16 cellular contexts compared by ENCODE assay signal in genomic region chr10:80511984-80512634, GRCh38. TPM values are rescaled to one million over a fixed set of nuclear protein-coding genes. Genes with fewer than 3 reads are reported as not detected.
DNase-seq lines count a peak whose midpoint lies in the region; ATAC-seq and TF ChIP-seq lines count a peak whose summit lies in the region.
"Had no signal": no experiment of that assay in that cellular context is flagged by ENCODE, and none has a peak within 500 bp of the region (broad histone marks: within the 10 kb centered on the region; RNA-seq: fewer than 3 reads in every experiment).

No MANE protein-coding gene starts in this region.

- peaks cover 4 to 100% (median 84%) of the 10 kb centered on the region in 6 donors for H3K36me3 ChIP-seq in spleen
- H3K36me3 ChIP-seq in BE2C, result no peaks in the 10 kb centered on the region

- 88 to 93% (median 90%) methylated on average over 11 to 13 of the region's 13 CpGs for WGBS in spleen, 5 donors

- no peaks in the 10 kb centered on the region for H3K9me3 ChIP-seq in spleen
- no peaks in the 10 kb centered on the region for H3K9me3 ChIP-seq in BE2C
- H3K9me3 ChIP-seq: HAP-1 had no signal

- no peak overlapping the region for H3K4me3 ChIP-seq in spleen
- no peak overlapping the region for H3K4me3 ChIP-seq in BE2C (ENCODE audit: low read depth, low read length)
- H3K4me3 ChIP-seq: HAP-1, SK-N-MC had no signal

- TF ChIP-seq POLR2A in spleen (IDR thresholded peaks at IDR 0.05), result no peak

- ATAC-seq in activated T-cell treated with anti-CD3 and anti-CD28 coated beads, Interleukin-2, amount 50 U/mL, for 72 hours (replicated peaks in 1 of 2), result no peak
- ATAC-seq in effector memory CD8-positive, alpha-beta T cell (replicated peaks), result no peak
- ATAC-seq in GM21528 (IDR thresholded peaks at IDR 0.05; ENCODE audit: low FRiP score, unreplicated experiment) (no peak), HG03159 (IDR thresholded peaks at IDR 0.05; ENCODE audit: unreplicated experiment) (no peak)

- H3K4me1 Mint-ChIP-seq in activated T-cell treated with anti-CD3 and anti-CD28 coated beads, Interleukin-2, amount 50 U/mL, for 72 hours (ENCODE audit: low read depth), result peaks cover 29% of the 10 kb centered on the region
- peaks cover 16 to 22% of the 10 kb centered on the region in 2 donors for H3K4me1 Mint-ChIP-seq in effector memory CD8-positive, alpha-beta T cell (ENCODE audit: low read depth in 2 of 2)

- TF ChIP-seq CTCF in RWPE1 (conservative IDR thresholded peaks at IDR 0.05; ENCODE audit: low read depth) (no peak), spleen (IDR thresholded peaks at IDR 0.05 in 8 of 11, conservative IDR thresholded peaks at IDR 0.05 in 3 of 11) (no peak), BE2C (IDR thresholded peaks at IDR 0.05; ENCODE audit: low read depth, low read length) (no peak)

- peak overlapping the region; percentile 27; the same call in 1 of the 2 replicates for H3K27ac ChIP-seq in RWPE1
- no peak overlapping the region for H3K27ac ChIP-seq in spleen
- H3K27ac ChIP-seq: brain microvascular endothelial cell, SK-N-MC had no signal

- no peak for DNase-seq in activated T-cell treated with anti-CD3 and anti-CD28 coated beads, Interleukin-2, amount 50 U/mL, for 72 hours
- DNase-seq in activated T-cell treated with anti-CD3 and anti-CD28 coated beads for 4 hours, result no peak
- DNase-seq in RWPE1 (ENCODE audit: low spot score), result no peak
- DNase-seq in effector memory CD8-positive, alpha-beta T cell, result no peak
- peak; percentile 67 for DNase-seq in spleen
- no peak for DNase-seq in BE2C
- DNase-seq: brain microvascular endothelial cell; effector CD4-positive, alpha-beta T cell; KG1; NCI-H1105 treated with DMSO at 0.1 percent for 48 hours; NCI-H446 treated with DMSO at 0.1 percent for 48 hours; occipital lobe had no signal

- H3K27me3 ChIP-seq in spleen (replicated peaks in 1 of 7) (no peaks in the 10 kb centered on the region), BE2C (no peaks in the 10 kb centered on the region)
- H3K27me3 ChIP-seq: brain microvascular endothelial cell had no signal

- H3K9me3 Mint-ChIP-seq in activated T-cell treated with anti-CD3 and anti-CD28 coated beads, Interleukin-2, amount 50 U/mL, for 72 hours, result no peaks in the 10 kb centered on the region
- no peaks in the 10 kb centered on the region for H3K9me3 Mint-ChIP-seq in effector memory CD8-positive, alpha-beta T cell

- peaks cover 0 to 69% (median 41%) of the 10 kb centered on the region in 6 donors for H3K4me1 ChIP-seq in spleen
- H3K4me1 ChIP-seq in BE2C, result no peaks in the 10 kb centered on the region
- H3K4me1 ChIP-seq: HAP-1 had no signal

- CTCF ChIA-PET in RWPE1 (lab: Yijun Ruan, JAX), result interaction anchor here (0.6 to 0.9 kb wide), 2 partner anchors 44 to 68 kb away, joined by 4 to 8 read pairs; no protein-coding TSS in a partner anchor

- POLR2A ChIA-PET in RWPE1 (lab: Yijun Ruan, JAX; ENCODE audit: low non-redundant PET), result no interaction called here

- H3K27me3 Mint-ChIP-seq in activated T-cell treated with anti-CD3 and anti-CD28 coated beads, Interleukin-2, amount 50 U/mL, for 72 hours (ENCODE audit: low read depth), result no peaks in the 10 kb centered on the region
- H3K27me3 Mint-ChIP-seq in effector memory CD8-positive, alpha-beta T cell, result no peaks in the 10 kb centered on the region

- peaks cover 2 to 16% of the 10 kb centered on the region in 2 donors for H3K36me3 Mint-ChIP-seq in activated T-cell treated with anti-CD3 and anti-CD28 coated beads, Interleukin-2, amount 50 U/mL, for 72 hours (ENCODE audit: insufficient read depth in 2 of 2)
- peaks cover 92% of the 10 kb centered on the region for H3K36me3 Mint-ChIP-seq in effector memory CD8-positive, alpha-beta T cell (ENCODE audit: insufficient read depth)

- intact Hi-C loops in spleen (cut with DNase I; ENCODE audit: low total_unique reads), result no loop called here

- H3K27ac Mint-ChIP-seq in activated T-cell treated with anti-CD3 and anti-CD28 coated beads, Interleukin-2, amount 50 U/mL, for 72 hours, result peak overlapping the region; percentile 91
- peak overlapping the region; percentile 82 to 87 for H3K27ac Mint-ChIP-seq in effector memory CD8-positive, alpha-beta T cell

- H3K4me3 Mint-ChIP-seq in activated T-cell treated with anti-CD3 and anti-CD28 coated beads, Interleukin-2, amount 50 U/mL, for 72 hours, result no peak overlapping the region
- peak overlapping the region; percentile 4 to 36 for H3K4me3 Mint-ChIP-seq in effector memory CD8-positive, alpha-beta T cell

RNA-seq across cellular contexts. Expression of gene SH2D4B, which starts 25.6 kb away (rescaled TPM):
- under 1 TPM; 0.34 to 0.46 TPM for total RNA-seq in activated T-cell treated with anti-CD3 and anti-CD28 coated beads, Interleukin-2, amount 50 U/mL, for 72 hours
- total RNA-seq in spleen, result under 1 TPM in 5 of 7 donors, not detected in 2; 0.11 to 0.46 (median 0.21) TPM
- polyA plus RNA-seq in spleen, result under 1 TPM; 0.08 to 0.11 (median 0.10) TPM
- not detected for polyA plus RNA-seq in BE2C (2012; ENCODE audit: insufficient read depth, insufficient read length, low read depth)

RNA-seq across cellular contexts. Expression of gene TSPAN14, which starts 58.0 kb away (rescaled TPM):
- 10 to 100 TPM; 44.2 to 47.8 TPM for total RNA-seq in activated T-cell treated with anti-CD3 and anti-CD28 coated beads, Interleukin-2, amount 50 U/mL, for 72 hours
- total RNA-seq in spleen, result 100 to 1,000 TPM in 6 of 7 donors, 10 to 100 TPM in 1; 81.3 to 172 (median 129) TPM
- polyA plus RNA-seq in spleen, result 10 to 100 TPM; 13.3 to 32.5 (median 24.6) TPM
- 29.9 TPM for polyA plus RNA-seq in BE2C (2012; ENCODE audit: insufficient read depth, insufficient read length, low read depth)

Comparison
In these comparisons a context has a peak if more than half of its experiments do, and no peak if none do; other contexts are left out.
1. H3K4me3 Mint-ChIP-seq: peak in effector memory CD8-positive, alpha-beta T cell (2 of 2); none in activated T-cell treated with anti-CD3 and anti-CD28 coated beads, Interleukin-2, amount 50 U/mL, for 72 hours (0 of 2).